20 cellular contexts compared by ENCODE assay signal in the genomic region with DNA sequence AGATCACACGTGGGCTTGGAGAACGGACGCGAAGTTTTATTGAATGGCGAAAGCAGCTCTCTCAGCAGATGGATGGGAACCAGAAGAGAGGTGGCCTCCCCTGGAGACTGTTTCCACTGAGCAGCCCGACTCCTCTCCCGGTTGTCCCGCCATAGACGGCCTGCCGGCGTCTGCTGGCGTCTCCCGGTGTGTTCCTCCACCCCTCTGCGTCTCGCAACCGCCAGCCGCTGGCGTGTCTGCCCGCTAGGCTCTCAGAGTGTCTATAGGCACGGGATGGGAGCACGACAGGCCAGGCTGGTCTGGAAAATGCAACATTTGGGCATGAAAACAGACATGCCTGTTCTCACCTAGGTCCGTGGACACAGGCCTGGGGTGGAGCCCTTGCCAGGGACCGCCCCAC.
"Had no signal": no experiment of that assay in that cellular context is flagged by ENCODE, and none has a peak within 500 bp of the region (broad histone marks: within the 10 kb centered on the region; RNA-seq: fewer than 3 reads in every experiment).

No MANE protein-coding gene starts in this region.

- H3K9me3 ChIP-seq: gastrocnemius medialis, heart right ventricle, left lung, lower lobe of right lung had no signal

- H3K36me3 ChIP-seq: esophagus squamous epithelium, gastrocnemius medialis, heart right ventricle, left lung, lower lobe of right lung had no signal

- H3K27me3 ChIP-seq: esophagus squamous epithelium, gastrocnemius medialis, left lung had no signal

- DNase-seq: dermis blood vessel endothelial cell; dorsolateral prefrontal cortex; effector CD4-positive, alpha-beta T cell; effector memory CD4-positive, alpha-beta T cell; esophagus squamous epithelium; foreskin fibroblast; foreskin melanocyte; gastrocnemius medialis; glutamatergic neuron; head of caudate nucleus; heart right ventricle; hippocampal formation; left cardiac atrium; left ventricle myocardium superior; lower lobe of right lung; mesenchymal stem cell; mucosa of descending colon; naive B cell had no signal

- H3K4me1 ChIP-seq: esophagus squamous epithelium, gastrocnemius medialis, heart right ventricle, left lung, lower lobe of right lung had no signal

- H3K27ac ChIP-seq: coronary artery, dorsolateral prefrontal cortex, esophagus squamous epithelium, gastrocnemius medialis, heart right ventricle, left lung, lower lobe of right lung had no signal

- H3K4me3 ChIP-seq: coronary artery, dorsolateral prefrontal cortex, esophagus squamous epithelium, gastrocnemius medialis, heart right ventricle, left lung, lower lobe of right lung, mucosa of descending colon had no signal
